In the genomic region with DNA sequence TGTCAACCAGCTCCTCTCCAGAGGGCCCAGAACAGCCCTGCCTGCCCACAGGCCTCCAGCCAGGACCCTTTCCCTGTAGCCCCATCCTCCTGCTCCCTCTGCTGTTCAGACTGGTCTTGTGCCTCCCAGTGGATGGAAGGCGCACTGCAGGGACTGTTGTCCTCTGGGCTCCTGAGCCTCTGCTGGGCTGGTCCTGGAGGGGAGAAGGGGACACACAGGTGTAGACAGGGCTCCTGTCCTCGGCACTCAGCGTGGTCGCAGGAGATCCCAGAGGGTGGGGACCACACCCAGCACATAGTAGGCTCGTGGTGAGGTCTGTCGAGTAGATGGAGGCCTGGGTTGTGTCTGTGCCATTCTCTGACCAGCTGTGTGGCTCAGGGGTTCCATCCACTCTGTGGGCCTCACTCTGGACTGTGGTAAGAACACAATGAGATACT, we compare ENCODE assay signal across 8 cellular contexts. TPM values are rescaled to one million over a fixed set of nuclear protein-coding genes. Genes with fewer than 3 reads are reported as not detected.
DNase-seq lines count a peak whose midpoint lies in the region.

No MANE protein-coding gene starts in this region.

- peaks cover 0 to 7% (median 0%) of the 10 kb centered on the region in 11 experiments; a peak in 7 of 22 replicates for H3K27me3 ChIP-seq in BLaER1 treated with 17β-estradiol and CSF1 and Interleukin-3, amounts not matched to agents 10 nM and 100 nM

- peaks cover 16 to 55% (median 41%) of the 10 kb centered on the region in 10 experiments for H3K4me1 ChIP-seq in BLaER1 treated with 17β-estradiol and CSF1 and Interleukin-3, amounts not matched to agents 10 nM and 100 nM

- peaks cover 0 to 3% (median 0%) of the 10 kb centered on the region in 11 experiments; a peak in 2 of 22 replicates for H3K36me3 ChIP-seq in BLaER1 treated with 17β-estradiol and CSF1 and Interleukin-3, amounts not matched to agents 10 nM and 100 nM

- no peak overlapping the region for H3K27ac ChIP-seq in BLaER1 treated with 17β-estradiol and CSF1 and Interleukin-3, amounts not matched to agents 10 nM and 100 nM

- H3K9me3 ChIP-seq in BLaER1 treated with 17β-estradiol and CSF1 and Interleukin-3, amounts not matched to agents 10 nM and 100 nM (replicated peaks in 1 of 11), result no peaks in the 10 kb centered on the region

- H4K20me1 ChIP-seq in BLaER1 treated with 17β-estradiol and CSF1 and Interleukin-3, amounts not matched to agents 10 nM and 100 nM, result peaks cover 0 to 80% (median 44%) of the 10 kb centered on the region in 11 experiments; a peak in 18 of 22 replicates

- DNase-seq in HCEC 1CT (peak; percentile 44), SW480 (ENCODE audit: low spot score) (peak; percentile 57), astrocyte of the hippocampus (ENCODE audit: low read depth, low spot score) (peak; percentile 49), iPS-NIHi11 (ENCODE audit: low spot score) (peak; percentile 88), mesenteric fat pad (ENCODE audit: low spot score) (no peak), AG08395 (ENCODE audit: low spot score) (no peak)
- peak; percentile 55 to 56 for DNase-seq in stimulated activated CD4-positive, alpha-beta T cell treated with anti-CD3 and anti-CD28 coated beads, Interleukin-2, amount 100 ng/mL, for 48 hours

- H3K4me3 ChIP-seq in BLaER1 treated with 17β-estradiol and CSF1 and Interleukin-3, amounts not matched to agents 10 nM and 100 nM, result no peak overlapping the region

- H3K9ac ChIP-seq in BLaER1 treated with 17β-estradiol and CSF1 and Interleukin-3, amounts not matched to agents 10 nM and 100 nM, result no peak overlapping the region

- H3K4me2 ChIP-seq in BLaER1 treated with 17β-estradiol and CSF1 and Interleukin-3, amounts not matched to agents 10 nM and 100 nM, result peak overlapping the region in 10 of 11 experiments; percentile 81 to 100 (median 92); a peak in 18 of 22 replicates

RNA-seq across cellular contexts. Expression of a gene that starts 11.5 kb away (rescaled TPM):
- total RNA-seq in mesenteric fat pad, result 18.5 TPM

RNA-seq across cellular contexts. Expression of a gene that starts 52.5 kb away (rescaled TPM):
- 15.2 TPM for total RNA-seq in mesenteric fat pad

Comparison
In these comparisons a context has a peak if more than half of its experiments do, and no peak if none do; other contexts are left out.
1. DNase-seq: peak in HCEC 1CT (single experiment), SW480 (single experiment), astrocyte of the hippocampus (single experiment), iPS-NIHi11 (single experiment) and stimulated activated CD4-positive, alpha-beta T cell treated with anti-CD3 and anti-CD28 coated beads, Interleukin-2, amount 100 ng/mL, for 48 hours (2 of 2); none in mesenteric fat pad (single experiment) and AG08395 (single experiment).